2 cellular contexts compared by ENCODE assay signal in the genomic region with DNA sequence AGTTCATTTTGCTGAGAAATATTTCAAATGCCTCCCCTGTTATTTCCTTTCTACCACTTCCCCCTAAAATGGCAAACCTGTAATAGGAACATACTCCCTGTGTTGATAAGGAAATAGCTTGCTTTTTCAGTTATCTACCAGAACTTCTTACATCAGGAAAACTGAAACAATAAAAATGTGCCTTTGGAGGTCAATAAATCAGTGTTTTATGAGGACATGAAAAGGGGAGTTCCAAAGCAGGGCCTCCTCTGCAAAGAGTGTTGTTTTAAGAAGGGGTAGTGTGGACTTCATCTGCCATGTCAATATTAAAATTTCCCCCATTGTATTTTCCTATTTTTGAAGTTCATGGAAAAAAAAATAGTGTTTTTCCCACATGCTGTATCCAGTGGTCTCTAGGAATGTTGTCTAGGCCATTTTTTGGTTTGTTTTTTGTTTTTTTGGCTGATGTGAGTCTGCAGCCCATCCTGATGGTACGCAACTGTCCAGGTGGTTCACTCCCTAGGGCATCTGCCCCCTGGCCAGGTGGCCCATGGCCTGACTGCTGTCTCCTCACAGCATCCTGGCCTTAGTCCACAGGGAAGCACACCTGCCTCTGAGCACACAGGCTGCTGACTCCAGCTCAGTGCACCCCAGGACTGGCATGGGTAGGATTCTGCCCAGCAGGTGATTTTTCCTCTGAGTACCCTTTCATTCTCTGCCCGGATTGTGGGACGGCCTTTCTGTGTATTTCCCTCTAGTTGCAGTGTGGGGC.
TF ChIP-seq lines count a peak whose summit lies in the region.

No MANE protein-coding gene starts in this region.

TF ChIP-seq in SK-N-SH, 30 proteins besides CTCF, POLR2A, EP300 and RAD21:
- TF ChIP-seq NFIC (IDR thresholded peaks at IDR 0.05; ENCODE audit: borderline replicate concordance) (no peak), NRF1 (IDR thresholded peaks at IDR 0.05; ENCODE audit: low read depth, low read length) (no peak), ELF1 (IDR thresholded peaks at IDR 0.05) (no peak), FOSL2 (IDR thresholded peaks at IDR 0.05; ENCODE audit: borderline replicate concordance, low read depth) (no peak), SMC3 (IDR thresholded peaks at IDR 0.05; ENCODE audit: low read depth, low read length) (no peak), GATA2 (CRISPR knock-in tag; IDR thresholded peaks at IDR 0.05) (no peak), JUND (IDR thresholded peaks at IDR 0.05) (no peak), YY1 (IDR thresholded peaks at IDR 0.05; ENCODE audit: low read depth) (no peak), GABPA (IDR thresholded peaks at IDR 0.05; ENCODE audit: low read depth) (no peak), TAF1 (IDR thresholded peaks at IDR 0.05; ENCODE audit: borderline replicate concordance, low read depth, low read length) (no peak), SIN3A (IDR thresholded peaks at IDR 0.05; ENCODE audit: borderline replicate concordance, low read depth, low read length) (no peak)
- TF ChIP-seq, protein P1, sequence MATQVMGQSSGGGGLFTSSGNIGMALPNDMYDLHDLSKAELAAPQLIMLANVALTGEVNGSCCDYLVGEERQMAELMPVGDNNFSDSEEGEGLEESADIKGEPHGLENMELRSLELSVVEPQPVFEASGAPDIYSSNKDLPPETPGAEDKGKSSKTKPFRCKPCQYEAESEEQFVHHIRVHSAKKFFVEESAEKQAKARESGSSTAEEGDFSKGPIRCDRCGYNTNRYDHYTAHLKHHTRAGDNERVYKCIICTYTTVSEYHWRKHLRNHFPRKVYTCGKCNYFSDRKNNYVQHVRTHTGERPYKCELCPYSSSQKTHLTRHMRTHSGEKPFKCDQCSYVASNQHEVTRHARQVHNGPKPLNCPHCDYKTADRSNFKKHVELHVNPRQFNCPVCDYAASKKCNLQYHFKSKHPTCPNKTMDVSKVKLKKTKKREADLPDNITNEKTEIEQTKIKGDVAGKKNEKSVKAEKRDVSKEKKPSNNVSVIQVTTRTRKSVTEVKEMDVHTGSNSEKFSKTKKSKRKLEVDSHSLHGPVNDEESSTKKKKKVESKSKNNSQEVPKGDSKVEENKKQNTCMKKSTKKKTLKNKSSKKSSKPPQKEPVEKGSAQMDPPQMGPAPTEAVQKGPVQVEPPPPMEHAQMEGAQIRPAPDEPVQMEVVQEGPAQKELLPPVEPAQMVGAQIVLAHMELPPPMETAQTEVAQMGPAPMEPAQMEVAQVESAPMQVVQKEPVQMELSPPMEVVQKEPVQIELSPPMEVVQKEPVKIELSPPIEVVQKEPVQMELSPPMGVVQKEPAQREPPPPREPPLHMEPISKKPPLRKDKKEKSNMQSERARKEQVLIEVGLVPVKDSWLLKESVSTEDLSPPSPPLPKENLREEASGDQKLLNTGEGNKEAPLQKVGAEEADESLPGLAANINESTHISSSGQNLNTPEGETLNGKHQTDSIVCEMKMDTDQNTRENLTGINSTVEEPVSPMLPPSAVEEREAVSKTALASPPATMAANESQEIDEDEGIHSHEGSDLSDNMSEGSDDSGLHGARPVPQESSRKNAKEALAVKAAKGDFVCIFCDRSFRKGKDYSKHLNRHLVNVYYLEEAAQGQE (IDR thresholded peaks at IDR 0.05; ENCODE audit: low read depth, low read length), result no peak
- TF ChIP-seq, protein P2, sequence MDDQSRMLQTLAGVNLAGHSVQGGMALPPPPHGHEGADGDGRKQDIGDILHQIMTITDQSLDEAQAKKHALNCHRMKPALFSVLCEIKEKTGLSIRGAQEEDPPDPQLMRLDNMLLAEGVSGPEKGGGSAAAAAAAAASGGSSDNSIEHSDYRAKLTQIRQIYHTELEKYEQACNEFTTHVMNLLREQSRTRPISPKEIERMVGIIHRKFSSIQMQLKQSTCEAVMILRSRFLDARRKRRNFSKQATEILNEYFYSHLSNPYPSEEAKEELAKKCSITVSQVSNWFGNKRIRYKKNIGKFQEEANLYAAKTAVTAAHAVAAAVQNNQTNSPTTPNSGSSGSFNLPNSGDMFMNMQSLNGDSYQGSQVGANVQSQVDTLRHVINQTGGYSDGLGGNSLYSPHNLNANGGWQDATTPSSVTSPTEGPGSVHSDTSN (IDR thresholded peaks at IDR 0.05), result no peak
- TF ChIP-seq, protein P3, sequence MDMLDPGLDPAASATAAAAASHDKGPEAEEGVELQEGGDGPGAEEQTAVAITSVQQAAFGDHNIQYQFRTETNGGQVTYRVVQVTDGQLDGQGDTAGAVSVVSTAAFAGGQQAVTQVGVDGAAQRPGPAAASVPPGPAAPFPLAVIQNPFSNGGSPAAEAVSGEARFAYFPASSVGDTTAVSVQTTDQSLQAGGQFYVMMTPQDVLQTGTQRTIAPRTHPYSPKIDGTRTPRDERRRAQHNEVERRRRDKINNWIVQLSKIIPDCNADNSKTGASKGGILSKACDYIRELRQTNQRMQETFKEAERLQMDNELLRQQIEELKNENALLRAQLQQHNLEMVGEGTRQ (IDR thresholded peaks at IDR 0.05; ENCODE audit: borderline replicate concordance, low read depth, low read length), result no peak

TF ChIP-seq in SK-N-SH treated with all-trans-retinoic acid at 6 μM for 48 hours, 23 proteins besides CTCF, POLR2A, EP300 and RAD21:
- TF ChIP-seq CSDC2 (CRISPR knock-in tag; IDR thresholded peaks at IDR 0.05), result no peak
- TF ChIP-seq PPARA (CRISPR knock-in tag; IDR thresholded peaks at IDR 0.05; ENCODE audit: borderline replicate concordance), result no peak
- TF ChIP-seq ZNF565 (CRISPR knock-in tag; conservative IDR thresholded peaks at IDR 0.05; ENCODE audit: low read depth), result no peak
- TF ChIP-seq, protein P4, sequence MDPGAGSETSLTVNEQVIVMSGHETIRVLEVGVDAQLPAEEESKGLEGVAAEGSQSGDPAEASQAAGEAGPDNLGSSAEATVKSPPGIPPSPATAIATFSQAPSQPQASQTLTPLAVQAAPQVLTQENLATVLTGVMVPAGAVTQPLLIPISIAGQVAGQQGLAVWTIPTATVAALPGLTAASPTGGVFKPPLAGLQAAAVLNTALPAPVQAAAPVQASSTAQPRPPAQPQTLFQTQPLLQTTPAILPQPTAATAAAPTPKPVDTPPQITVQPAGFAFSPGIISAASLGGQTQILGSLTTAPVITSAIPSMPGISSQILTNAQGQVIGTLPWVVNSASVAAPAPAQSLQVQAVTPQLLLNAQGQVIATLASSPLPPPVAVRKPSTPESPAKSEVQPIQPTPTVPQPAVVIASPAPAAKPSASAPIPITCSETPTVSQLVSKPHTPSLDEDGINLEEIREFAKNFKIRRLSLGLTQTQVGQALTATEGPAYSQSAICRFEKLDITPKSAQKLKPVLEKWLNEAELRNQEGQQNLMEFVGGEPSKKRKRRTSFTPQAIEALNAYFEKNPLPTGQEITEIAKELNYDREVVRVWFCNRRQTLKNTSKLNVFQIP (CRISPR knock-in tag; IDR thresholded peaks at IDR 0.05; ENCODE audit: borderline replicate concordance, low read depth), result no peak
- TF ChIP-seq ESRRG (CRISPR knock-in tag; IDR thresholded peaks at IDR 0.05), result no peak
- no peak for TF ChIP-seq SNAI2 (CRISPR knock-in tag; IDR thresholded peaks at IDR 0.05)
- TF ChIP-seq, protein P5, sequence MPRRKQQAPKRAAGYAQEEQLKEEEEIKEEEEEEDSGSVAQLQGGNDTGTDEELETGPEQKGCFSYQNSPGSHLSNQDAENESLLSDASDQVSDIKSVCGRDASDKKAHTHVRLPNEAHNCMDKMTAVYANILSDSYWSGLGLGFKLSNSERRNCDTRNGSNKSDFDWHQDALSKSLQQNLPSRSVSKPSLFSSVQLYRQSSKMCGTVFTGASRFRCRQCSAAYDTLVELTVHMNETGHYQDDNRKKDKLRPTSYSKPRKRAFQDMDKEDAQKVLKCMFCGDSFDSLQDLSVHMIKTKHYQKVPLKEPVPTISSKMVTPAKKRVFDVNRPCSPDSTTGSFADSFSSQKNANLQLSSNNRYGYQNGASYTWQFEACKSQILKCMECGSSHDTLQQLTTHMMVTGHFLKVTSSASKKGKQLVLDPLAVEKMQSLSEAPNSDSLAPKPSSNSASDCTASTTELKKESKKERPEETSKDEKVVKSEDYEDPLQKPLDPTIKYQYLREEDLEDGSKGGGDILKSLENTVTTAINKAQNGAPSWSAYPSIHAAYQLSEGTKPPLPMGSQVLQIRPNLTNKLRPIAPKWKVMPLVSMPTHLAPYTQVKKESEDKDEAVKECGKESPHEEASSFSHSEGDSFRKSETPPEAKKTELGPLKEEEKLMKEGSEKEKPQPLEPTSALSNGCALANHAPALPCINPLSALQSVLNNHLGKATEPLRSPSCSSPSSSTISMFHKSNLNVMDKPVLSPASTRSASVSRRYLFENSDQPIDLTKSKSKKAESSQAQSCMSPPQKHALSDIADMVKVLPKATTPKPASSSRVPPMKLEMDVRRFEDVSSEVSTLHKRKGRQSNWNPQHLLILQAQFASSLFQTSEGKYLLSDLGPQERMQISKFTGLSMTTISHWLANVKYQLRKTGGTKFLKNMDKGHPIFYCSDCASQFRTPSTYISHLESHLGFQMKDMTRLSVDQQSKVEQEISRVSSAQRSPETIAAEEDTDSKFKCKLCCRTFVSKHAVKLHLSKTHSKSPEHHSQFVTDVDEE (CRISPR knock-in tag; IDR thresholded peaks at IDR 0.05), result no peak
- TF ChIP-seq ZC3H10 (CRISPR knock-in tag; IDR thresholded peaks at IDR 0.05), result no peak
- TF ChIP-seq TOX (CRISPR knock-in tag; IDR thresholded peaks at IDR 0.05; ENCODE audit: borderline replicate concordance), result no peak
- no peak for TF ChIP-seq TCF4 (CRISPR knock-in tag; IDR thresholded peaks at IDR 0.05; ENCODE audit: borderline replicate concordance)
- TF ChIP-seq BACH2 (CRISPR knock-in tag; IDR thresholded peaks at IDR 0.05; ENCODE audit: borderline replicate concordance), result no peak
- TF ChIP-seq, protein P6, sequence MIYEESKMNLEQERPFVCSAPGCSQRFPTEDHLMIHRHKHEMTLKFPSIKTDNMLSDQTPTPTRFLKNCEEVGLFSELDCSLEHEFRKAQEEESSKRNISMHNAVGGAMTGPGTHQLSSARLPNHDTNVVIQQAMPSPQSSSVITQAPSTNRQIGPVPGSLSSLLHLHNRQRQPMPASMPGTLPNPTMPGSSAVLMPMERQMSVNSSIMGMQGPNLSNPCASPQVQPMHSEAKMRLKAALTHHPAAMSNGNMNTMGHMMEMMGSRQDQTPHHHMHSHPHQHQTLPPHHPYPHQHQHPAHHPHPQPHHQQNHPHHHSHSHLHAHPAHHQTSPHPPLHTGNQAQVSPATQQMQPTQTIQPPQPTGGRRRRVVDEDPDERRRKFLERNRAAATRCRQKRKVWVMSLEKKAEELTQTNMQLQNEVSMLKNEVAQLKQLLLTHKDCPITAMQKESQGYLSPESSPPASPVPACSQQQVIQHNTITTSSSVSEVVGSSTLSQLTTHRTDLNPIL (CRISPR knock-in tag; IDR thresholded peaks at IDR 0.05; ENCODE audit: low read depth), result no peak
- TF ChIP-seq ARNTL (CRISPR knock-in tag; IDR thresholded peaks at IDR 0.05; ENCODE audit: borderline replicate concordance, low read depth), result no peak
- TF ChIP-seq ZNF70 (CRISPR knock-in tag; IDR thresholded peaks at IDR 0.05), result no peak
- TF ChIP-seq ZFP30 (CRISPR knock-in tag; IDR thresholded peaks at IDR 0.05), result no peak
- TF ChIP-seq, protein P7, sequence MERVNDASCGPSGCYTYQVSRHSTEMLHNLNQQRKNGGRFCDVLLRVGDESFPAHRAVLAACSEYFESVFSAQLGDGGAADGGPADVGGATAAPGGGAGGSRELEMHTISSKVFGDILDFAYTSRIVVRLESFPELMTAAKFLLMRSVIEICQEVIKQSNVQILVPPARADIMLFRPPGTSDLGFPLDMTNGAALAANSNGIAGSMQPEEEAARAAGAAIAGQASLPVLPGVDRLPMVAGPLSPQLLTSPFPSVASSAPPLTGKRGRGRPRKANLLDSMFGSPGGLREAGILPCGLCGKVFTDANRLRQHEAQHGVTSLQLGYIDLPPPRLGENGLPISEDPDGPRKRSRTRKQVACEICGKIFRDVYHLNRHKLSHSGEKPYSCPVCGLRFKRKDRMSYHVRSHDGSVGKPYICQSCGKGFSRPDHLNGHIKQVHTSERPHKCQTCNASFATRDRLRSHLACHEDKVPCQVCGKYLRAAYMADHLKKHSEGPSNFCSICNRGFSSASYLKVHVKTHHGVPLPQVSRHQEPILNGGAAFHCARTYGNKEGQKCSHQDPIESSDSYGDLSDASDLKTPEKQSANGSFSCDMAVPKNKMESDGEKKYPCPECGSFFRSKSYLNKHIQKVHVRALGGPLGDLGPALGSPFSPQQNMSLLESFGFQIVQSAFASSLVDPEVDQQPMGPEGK (CRISPR knock-in tag; IDR thresholded peaks at IDR 0.05; ENCODE audit: borderline replicate concordance), result no peak
- TF ChIP-seq ISL1 (CRISPR knock-in tag; IDR thresholded peaks at IDR 0.05), result no peak
- TF ChIP-seq ZNF8 (CRISPR knock-in tag; IDR thresholded peaks at IDR 0.05), result no peak
